8 cellular contexts compared by ENCODE assay signal in genomic region chr1:181159451-181160151, GRCh38.
DNase-seq lines count a peak whose midpoint lies in the region; ATAC-seq lines count a peak whose summit lies in the region.

No MANE protein-coding gene starts in this region.

- H3K27ac Mint-ChIP-seq in CD4-positive, CD25-positive, alpha-beta regulatory T cell: peak overlapping the region; percentile 76 to 93 (median 81)
- H3K27ac Mint-ChIP-seq in activated T-cell treated with anti-CD3 and anti-CD28 coated beads, Interleukin-2, amount 50 U/mL, for 72 hours: peak overlapping the region; percentile 91

- H3K9me3 ChIP-seq in CD4-positive, CD25-positive, alpha-beta regulatory T cell (ENCODE audit: control insufficient read depth in 2 of 2, low read length in 2 of 2): peaks cover 17 to 21% of the 10 kb centered on the region in 2 experiments

- peaks cover 19 to 42% (median 21%) of the 10 kb centered on the region in 4 donors for H3K4me1 Mint-ChIP-seq in CD4-positive, CD25-positive, alpha-beta regulatory T cell
- peaks cover 32% of the 10 kb centered on the region for H3K4me1 Mint-ChIP-seq in activated T-cell treated with anti-CD3 and anti-CD28 coated beads, Interleukin-2, amount 50 U/mL, for 72 hours (ENCODE audit: low read depth)

- no peaks in the 10 kb centered on the region for H3K27me3 ChIP-seq in CD4-positive, CD25-positive, alpha-beta regulatory T cell (ENCODE audit: control insufficient read depth, insufficient read depth, low read length)

- H3K36me3 ChIP-seq in CD4-positive, CD25-positive, alpha-beta regulatory T cell (ENCODE audit: control insufficient read depth, insufficient read depth, low read length): no peaks in the 10 kb centered on the region

- peak overlapping the region in 3 of 4 donors; percentile 53 to 80 (median 57) for H3K4me3 Mint-ChIP-seq in CD4-positive, CD25-positive, alpha-beta regulatory T cell
- H3K4me3 Mint-ChIP-seq in activated T-cell treated with anti-CD3 and anti-CD28 coated beads, Interleukin-2, amount 50 U/mL, for 72 hours: peak overlapping the region; percentile 23 to 46

- no peak overlapping the region for H3K4me3 ChIP-seq in CD4-positive, CD25-positive, alpha-beta regulatory T cell (ENCODE audit: low read depth, low read length)

- peaks cover 6% of the 10 kb centered on the region for H3K36me3 Mint-ChIP-seq in CD4-positive, CD25-positive, alpha-beta regulatory T cell
- H3K36me3 Mint-ChIP-seq in activated T-cell treated with anti-CD3 and anti-CD28 coated beads, Interleukin-2, amount 50 U/mL, for 72 hours (ENCODE audit: insufficient read depth in 2 of 2): peaks cover 6 to 18% of the 10 kb centered on the region in 2 donors

- peak; percentile 77 to 84 for ATAC-seq in CD4-positive, CD25-positive, alpha-beta regulatory T cell (ENCODE audit: low read depth in 2 of 2)
- peak; percentile 88 to 92 for ATAC-seq in activated T-cell treated with anti-CD3 and anti-CD28 coated beads, Interleukin-2, amount 50 U/mL, for 72 hours (replicated peaks in 1 of 2)
- no peak for ATAC-seq in HG03196 (IDR thresholded peaks at IDR 0.05; ENCODE audit: unreplicated experiment)

- H3K27me3 Mint-ChIP-seq in CD4-positive, CD25-positive, alpha-beta regulatory T cell: no peaks in the 10 kb centered on the region
- no peaks in the 10 kb centered on the region for H3K27me3 Mint-ChIP-seq in activated T-cell treated with anti-CD3 and anti-CD28 coated beads, Interleukin-2, amount 50 U/mL, for 72 hours (ENCODE audit: low read depth)

- H3K9me3 Mint-ChIP-seq in CD4-positive, CD25-positive, alpha-beta regulatory T cell: peaks cover 2 to 28% (median 7%) of the 10 kb centered on the region in 7 donors
- H3K9me3 Mint-ChIP-seq in activated T-cell treated with anti-CD3 and anti-CD28 coated beads, Interleukin-2, amount 50 U/mL, for 72 hours: peaks cover 14 to 18% of the 10 kb centered on the region in 2 donors

- H3K27ac ChIP-seq in CD4-positive, CD25-positive, alpha-beta regulatory T cell (ENCODE audit: insufficient read depth, low read length, poor library complexity, severe bottlenecking): peak overlapping the region; percentile 44

- DNase-seq in CD4-positive, CD25-positive, alpha-beta regulatory T cell: peak; percentile 17 to 79 (median 48)
- DNase-seq in NCI-H226: peak; percentile 95
- peak; percentile 64 to 71 for DNase-seq in activated T-cell treated with anti-CD3 and anti-CD28 coated beads, Interleukin-2, amount 50 U/mL, for 72 hours
- DNase-seq in kidney tubule cell (ENCODE audit: low spot score): peak; percentile 81
- no peak for DNase-seq in putamen (ENCODE audit: low spot score)
- DNase-seq in C1 segment of cervical spinal cord (lab: John Stamatoyannopoulos, UW): no peak
- no peak for DNase-seq in cerebellum (ENCODE audit: low spot score)

- H3K4me1 ChIP-seq in CD4-positive, CD25-positive, alpha-beta regulatory T cell (ENCODE audit: control insufficient read depth, insufficient read depth, low read length, poor library complexity, severe bottlenecking): peaks cover 20% of the 10 kb centered on the region

Comparison
In these comparisons a context has a peak if more than half of its experiments do, and no peak if none do; other contexts are left out.
1. DNase-seq: peak in CD4-positive, CD25-positive, alpha-beta regulatory T cell (3 of 3), NCI-H226 (single experiment), activated T-cell treated with anti-CD3 and anti-CD28 coated beads, Interleukin-2, amount 50 U/mL, for 72 hours (2 of 2) and kidney tubule cell (single experiment); none in putamen (single experiment), C1 segment of cervical spinal cord (0 of 14) and cerebellum (single experiment).